ENCODE assay signal across 22 cellular contexts in the genomic region with DNA sequence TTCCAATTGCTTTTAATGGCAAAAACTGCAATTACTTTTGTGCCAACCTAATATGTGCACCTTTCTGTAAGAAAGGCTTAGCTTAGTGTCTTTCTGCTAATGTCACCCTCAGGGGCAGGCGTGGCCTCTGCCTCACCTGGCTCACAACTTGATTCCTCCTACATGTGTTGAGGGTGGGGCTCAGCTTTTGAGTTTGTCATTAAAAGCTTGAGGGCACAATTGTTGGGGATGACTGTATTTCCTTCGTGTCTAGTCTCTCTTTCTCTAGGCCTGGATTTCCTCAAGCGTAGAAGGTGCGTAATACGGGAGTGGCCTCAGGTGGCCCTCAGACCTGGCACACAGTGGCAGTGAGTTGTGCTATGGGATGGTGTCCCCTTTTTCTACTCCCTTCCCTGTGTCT.
DNase-seq lines count a peak whose midpoint lies in the region; ATAC-seq and TF ChIP-seq lines count a peak whose summit lies in the region.
"Had no signal": no experiment of that assay in that cellular context is flagged by ENCODE, and none has a peak within 500 bp of the region (broad histone marks: within the 10 kb centered on the region; RNA-seq: fewer than 3 reads in every experiment).

No MANE protein-coding gene starts in this region.

- POLR2A ChIA-PET in activated CD8-positive, alpha-beta T cell treated with anti-CD3 and anti-CD28 coated beads, Interleukin-2, amount 10 ng/mL, durations not matched to agents 7 days and 5 days (lab: Charles Lee), result no interaction called here
- POLR2A ChIA-PET in activated CD8-positive, alpha-beta T cell treated with anti-CD3 and anti-CD28 coated beads for 36 hours (lab: Charles Lee), result interaction anchor here (0.6 to 2.0 kb wide), 3 partner anchors 14 to 56 kb away, joined by 3 to 4 read pairs (median 3); no protein-coding TSS in a partner anchor
- POLR2A ChIA-PET in RWPE1 (lab: Yijun Ruan, JAX; ENCODE audit: low non-redundant PET), result interaction anchor here (0.6 kb wide), 1 partner anchor 64 kb away, joined by 3 read pairs; no protein-coding TSS in a partner anchor

- H3K27ac ChIP-seq in RWPE1, result peak overlapping the region; percentile 53
- H3K27ac ChIP-seq: ascending aorta, gastroesophageal sphincter, hepatocyte, left ventricle myocardium inferior had no signal

- H3K36me3 Mint-ChIP-seq in activated CD8-positive, alpha-beta T cell treated with anti-CD3 and anti-CD28 coated beads, Interleukin-2, amount 10 ng/mL, durations not matched to agents 7 days and 5 days (ENCODE audit: low read depth), result peaks cover 64% of the 10 kb centered on the region
- peaks cover 40% of the 10 kb centered on the region for H3K36me3 Mint-ChIP-seq in activated CD8-positive, alpha-beta T cell treated with anti-CD3 and anti-CD28 coated beads for 36 hours (ENCODE audit: low read depth)
- H3K36me3 Mint-ChIP-seq in stimulated activated effector memory CD8-positive, alpha-beta T cell treated with anti-CD3 and anti-CD28 coated beads, Interleukin-12 subunit alpha, Interleukin-12 subunit beta, amount 100 ng/mL, for 72 hours, result peaks cover 70% of the 10 kb centered on the region
- H3K36me3 Mint-ChIP-seq: natural killer cell had no signal

- DNase-seq in activated CD8-positive, alpha-beta T cell treated with anti-CD3 and anti-CD28 coated beads, Interleukin-2, amount 10 ng/mL, durations not matched to agents 7 days and 5 days, result no peak
- DNase-seq in activated CD8-positive, alpha-beta T cell treated with anti-CD3 and anti-CD28 coated beads for 36 hours, result no peak
- peak; percentile 54 for DNase-seq in RWPE1 (ENCODE audit: low spot score)
- peak; percentile 77 for DNase-seq in kidney tubule cell (ENCODE audit: low spot score)
- DNase-seq in stimulated activated effector memory CD8-positive, alpha-beta T cell treated with anti-CD3 and anti-CD28 coated beads, Interleukin-12 subunit alpha, Interleukin-12 subunit beta, amount 100 ng/mL, for 72 hours (ENCODE audit: low spot score in 2 of 2), result no peak
- DNase-seq in SK-N-DZ (ENCODE audit: low spot score), result no peak
- DNase-seq in superior temporal gyrus (ENCODE audit: extremely low spot score), result no peak
- no peak for DNase-seq in RKO (ENCODE audit: low spot score)
- DNase-seq: activated CD4-positive, alpha-beta T cell treated with anti-CD3 and anti-CD28 coated beads for 4 hours; activated naive CD8-positive, alpha-beta T cell treated with anti-CD3 and anti-CD28 coated beads for 36 hours; BE2C; caudate nucleus; left ventricle myocardium inferior; natural killer cell; NCI-H1092 treated with DMSO at 0.1 percent for 48 hours; NCI-H1930; NCI-H345; NCI-H82; Right ventricle myocardium superior had no signal

- TF ChIP-seq CTCF in activated CD8-positive, alpha-beta T cell treated with anti-CD3 and anti-CD28 coated beads for 36 hours (IDR thresholded peaks at IDR 0.05), result no peak
- TF ChIP-seq CTCF in RWPE1 (conservative IDR thresholded peaks at IDR 0.05; ENCODE audit: low read depth), result no peak

- H3K27ac Mint-ChIP-seq in activated CD8-positive, alpha-beta T cell treated with anti-CD3 and anti-CD28 coated beads, Interleukin-2, amount 10 ng/mL, durations not matched to agents 7 days and 5 days, result peak overlapping the region; percentile 48
- H3K27ac Mint-ChIP-seq in activated CD8-positive, alpha-beta T cell treated with anti-CD3 and anti-CD28 coated beads for 36 hours, result no peak overlapping the region
- H3K27ac Mint-ChIP-seq in stimulated activated effector memory CD8-positive, alpha-beta T cell treated with anti-CD3 and anti-CD28 coated beads, Interleukin-12 subunit alpha, Interleukin-12 subunit beta, amount 100 ng/mL, for 72 hours, result peak overlapping the region; percentile 2
- H3K27ac Mint-ChIP-seq: activated naive CD8-positive, alpha-beta T cell treated with anti-CD3 and anti-CD28 coated beads for 36 hours; natural killer cell had no signal

- H3K27me3 Mint-ChIP-seq in activated CD8-positive, alpha-beta T cell treated with anti-CD3 and anti-CD28 coated beads, Interleukin-2, amount 10 ng/mL, durations not matched to agents 7 days and 5 days (ENCODE audit: low read depth), result no peaks in the 10 kb centered on the region
- no peaks in the 10 kb centered on the region for H3K27me3 Mint-ChIP-seq in activated CD8-positive, alpha-beta T cell treated with anti-CD3 and anti-CD28 coated beads for 36 hours
- H3K27me3 Mint-ChIP-seq: activated naive CD8-positive, alpha-beta T cell treated with anti-CD3 and anti-CD28 coated beads for 36 hours had no signal

- CTCF ChIA-PET in activated CD8-positive, alpha-beta T cell treated with anti-CD3 and anti-CD28 coated beads, Interleukin-2, amount 10 ng/mL, durations not matched to agents 7 days and 5 days (lab: Charles Lee), result interaction anchor here (0.9 kb wide), 1 partner anchor 10 kb away, joined by 3 read pairs; no protein-coding TSS in a partner anchor
- CTCF ChIA-PET in activated CD8-positive, alpha-beta T cell treated with anti-CD3 and anti-CD28 coated beads for 36 hours (lab: Charles Lee), result no interaction called here
- CTCF ChIA-PET in RWPE1 (lab: Yijun Ruan, JAX), result interaction anchor here (0.6 kb wide), 1 partner anchor 35 kb away, joined by 3 read pairs; no protein-coding TSS in a partner anchor

- H3K9me3 Mint-ChIP-seq in activated CD8-positive, alpha-beta T cell treated with anti-CD3 and anti-CD28 coated beads, Interleukin-2, amount 10 ng/mL, durations not matched to agents 7 days and 5 days (ENCODE audit: insufficient read depth), result no peaks in the 10 kb centered on the region
- no peaks in the 10 kb centered on the region for H3K9me3 Mint-ChIP-seq in activated CD8-positive, alpha-beta T cell treated with anti-CD3 and anti-CD28 coated beads for 36 hours
- H3K9me3 Mint-ChIP-seq in stimulated activated effector memory CD8-positive, alpha-beta T cell treated with anti-CD3 and anti-CD28 coated beads, Interleukin-12 subunit alpha, Interleukin-12 subunit beta, amount 100 ng/mL, for 72 hours, result no peaks in the 10 kb centered on the region
- H3K9me3 Mint-ChIP-seq: activated naive CD8-positive, alpha-beta T cell treated with anti-CD3 and anti-CD28 coated beads for 36 hours; natural killer cell had no signal

- H3K4me3 Mint-ChIP-seq in activated CD8-positive, alpha-beta T cell treated with anti-CD3 and anti-CD28 coated beads, Interleukin-2, amount 10 ng/mL, durations not matched to agents 7 days and 5 days, result no peak overlapping the region
- no peak overlapping the region for H3K4me3 Mint-ChIP-seq in activated CD8-positive, alpha-beta T cell treated with anti-CD3 and anti-CD28 coated beads for 36 hours
- no peak overlapping the region for H3K4me3 Mint-ChIP-seq in stimulated activated effector memory CD8-positive, alpha-beta T cell treated with anti-CD3 and anti-CD28 coated beads, Interleukin-12 subunit alpha, Interleukin-12 subunit beta, amount 100 ng/mL, for 72 hours
- H3K4me3 Mint-ChIP-seq: activated naive CD8-positive, alpha-beta T cell treated with anti-CD3 and anti-CD28 coated beads for 36 hours; natural killer cell had no signal

- peaks cover 28% of the 10 kb centered on the region for H3K4me1 Mint-ChIP-seq in activated CD8-positive, alpha-beta T cell treated with anti-CD3 and anti-CD28 coated beads, Interleukin-2, amount 10 ng/mL, durations not matched to agents 7 days and 5 days (ENCODE audit: low read depth)
- H3K4me1 Mint-ChIP-seq in activated CD8-positive, alpha-beta T cell treated with anti-CD3 and anti-CD28 coated beads for 36 hours (ENCODE audit: low read depth), result no peaks in the 10 kb centered on the region
- peaks cover 10% of the 10 kb centered on the region for H3K4me1 Mint-ChIP-seq in stimulated activated effector memory CD8-positive, alpha-beta T cell treated with anti-CD3 and anti-CD28 coated beads, Interleukin-12 subunit alpha, Interleukin-12 subunit beta, amount 100 ng/mL, for 72 hours
- H3K4me1 Mint-ChIP-seq: activated naive CD8-positive, alpha-beta T cell treated with anti-CD3 and anti-CD28 coated beads for 36 hours had no signal

- no peak for ATAC-seq in activated CD8-positive, alpha-beta T cell treated with anti-CD3 and anti-CD28 coated beads, Interleukin-2, amount 10 ng/mL, durations not matched to agents 7 days and 5 days
- no peak for ATAC-seq in activated CD8-positive, alpha-beta T cell treated with anti-CD3 and anti-CD28 coated beads for 36 hours
- ATAC-seq in stimulated activated effector memory CD8-positive, alpha-beta T cell treated with anti-CD3 and anti-CD28 coated beads, Interleukin-12 subunit alpha, Interleukin-12 subunit beta, amount 100 ng/mL, for 72 hours, result no peak
- ATAC-seq: gastroesophageal sphincter, natural killer cell had no signal

- intact Hi-C loops in activated CD8-positive, alpha-beta T cell treated with anti-CD3 and anti-CD28 coated beads for 36 hours (cut with micrococcal nuclease), result no loop called here

Comparison
In these comparisons a context has a peak if more than half of its experiments do, and no peak if none do; other contexts are left out.
1. DNase-seq: peak in RWPE1 (single experiment) and kidney tubule cell (single experiment); none in activated CD8-positive, alpha-beta T cell treated with anti-CD3 and anti-CD28 coated beads, Interleukin-2, amount 10 ng/mL, durations not matched to agents 7 days and 5 days (single experiment), activated CD8-positive, alpha-beta T cell treated with anti-CD3 and anti-CD28 coated beads for 36 hours (single experiment), stimulated activated effector memory CD8-positive, alpha-beta T cell treated with anti-CD3 and anti-CD28 coated beads, Interleukin-12 subunit alpha, Interleukin-12 subunit beta, amount 100 ng/mL, for 72 hours (0 of 2), SK-N-DZ (single experiment), superior temporal gyrus (single experiment) and RKO (single experiment).